In genomic region chr1:27970401-27970800, GRCh38 we compare ENCODE assay signal across 10 cellular contexts. TPM values are rescaled to one million over a fixed set of nuclear protein-coding genes. Genes with fewer than 3 reads are reported as not detected.
A peak's percentile ranks its signal among the peaks of the same experiment; 100 is the strongest.
DNase-seq lines count a peak whose midpoint lies in the region; TF ChIP-seq lines count a peak whose summit lies in the region.
"Had no signal": no experiment of that assay in that cellular context is flagged by ENCODE, and none has a peak within 500 bp of the region (broad histone marks: within the 10 kb centered on the region; RNA-seq: fewer than 3 reads in every experiment).

No MANE protein-coding gene starts in this region.

- no peak for TF ChIP-seq POLR2A in testis (IDR thresholded peaks at IDR 0.05)

- H3K79me2 ChIP-seq in ACC112 (ENCODE audit: control insufficient read depth, insufficient read depth, low read length, unreplicated experiment) (no peaks in the 10 kb centered on the region), PC-9 (ENCODE audit: low read depth) (no peaks in the 10 kb centered on the region)

- H3K27me3 ChIP-seq in ACC112 (ENCODE audit: insufficient read depth, low read length) (no peaks in the 10 kb centered on the region), muscle layer of duodenum (ENCODE audit: low read depth, low read length) (no peaks in the 10 kb centered on the region), testis (no peaks in the 10 kb centered on the region), PC-9 (ENCODE audit: insufficient read depth, low read depth) (no peaks in the 10 kb centered on the region)
- H3K27me3 ChIP-seq: BLaER1 had no signal

- 91 to 93% methylated on average over 6 of the region's 6 CpGs for WGBS in testis, 2 donors

- no peaks in the 10 kb centered on the region for H3K9me3 ChIP-seq in muscle layer of duodenum (ENCODE audit: control insufficient read depth in 1 of 2, low read length in 2 of 2)
- H3K9me3 ChIP-seq in testis: no peaks in the 10 kb centered on the region
- H3K9me3 ChIP-seq in PC-9 (ENCODE audit: insufficient read depth, low read depth): no peaks in the 10 kb centered on the region
- H3K9me3 ChIP-seq: BLaER1 had no signal

- H3K36me3 ChIP-seq in ACC112 (ENCODE audit: insufficient read depth, low read length) (no peaks in the 10 kb centered on the region; the same call in 1 of the 2 replicates), muscle layer of duodenum (ENCODE audit: control insufficient read depth in 1 of 2, insufficient read depth in 2 of 2, low read length in 2 of 2) (peaks cover 16 to 47% of the 10 kb centered on the region in 2 donors), testis (ENCODE audit: low read depth, missing control alignments) (no peaks in the 10 kb centered on the region), PC-9 (ENCODE audit: low read depth) (no peaks in the 10 kb centered on the region)

- H3K4me3 ChIP-seq in ACC112 (ENCODE audit: low read depth, low read length): no peak overlapping the region
- H3K4me3 ChIP-seq in muscle layer of duodenum (ENCODE audit: low read depth in 1 of 2, low read length in 2 of 2): no peak overlapping the region
- H3K4me3 ChIP-seq in testis: no peak overlapping the region
- H3K4me3 ChIP-seq in PC-9: no peak overlapping the region
- H3K4me3 ChIP-seq: BLaER1 had no signal

- H3K27ac ChIP-seq in ACC112 (ENCODE audit: low read depth, low read length) (peak overlapping the region; percentile 47), muscle layer of duodenum (ENCODE audit: low read length) (peak overlapping the region; percentile 4), testis (no peak overlapping the region), PC-9 (no peak overlapping the region)
- H3K27ac ChIP-seq: BLaER1 had no signal

- no peaks in the 10 kb centered on the region for H3K9me2 ChIP-seq in PC-9 (ENCODE audit: insufficient read depth)

- no peak overlapping the region for H2AFZ ChIP-seq in ACC112 (ENCODE audit: low read length, unreplicated experiment)
- H2AFZ ChIP-seq in PC-9: no peak overlapping the region

- H3K4me2 ChIP-seq in PC-9: no peak overlapping the region
- H3K4me2 ChIP-seq: BLaER1 had no signal

- POLR2A ChIA-PET in PC-9 (lab: Charles Lee; ENCODE audit: unreplicated experiment): interaction anchor here (0.7 kb wide), 1 partner anchor 35 kb away, joined by 8 read pairs; no protein-coding TSS in a partner anchor
- POLR2A ChIA-PET in HEK293T (lab: Yijun Ruan, JAX): interaction anchor here (0.8 kb wide), 1 partner anchor 11 kb away, joined by 3 read pairs; the partner anchor contains the start of gene XKR8

- BruUV-seq in PC-9 (replicated peaks; lab: Mats Ljungman, UMichigan): no TSS peak

- peaks cover 12% of the 10 kb centered on the region for H3F3A ChIP-seq in PC-9 (ENCODE audit: insufficient read depth, low read depth)

- intact Hi-C loops in testis (cut with DNase I; ENCODE audit: low total_unique reads) (no loop called here), PC-9 (cut with micrococcal nuclease; ENCODE audit: unreplicated experiment) (loop anchor here (10.0 kb wide), 1 partner anchor 306 kb away; no protein-coding TSS in a partner anchor)

- CTCF ChIA-PET in PC-9 (lab: Charles Lee) (no interaction called here), HEK293T (lab: Yijun Ruan, JAX) (no interaction called here)

- H4K20me1 ChIP-seq in PC-9 (ENCODE audit: insufficient read depth): no peaks in the 10 kb centered on the region
- H4K20me1 ChIP-seq: BLaER1 had no signal

- H3K4me1 ChIP-seq in ACC112 (ENCODE audit: control insufficient read depth, insufficient read depth, low read length, unreplicated experiment) (peaks cover 48% of the 10 kb centered on the region), muscle layer of duodenum (ENCODE audit: control insufficient read depth in 1 of 2, insufficient read depth in 2 of 2, low read length in 2 of 2) (peaks cover 5 to 7% of the 10 kb centered on the region in 2 donors), testis (peaks cover 8% of the 10 kb centered on the region), PC-9 (replicated peaks; ENCODE audit: insufficient read depth) (peaks cover 28% of the 10 kb centered on the region)
- H3K4me1 ChIP-seq: BLaER1 had no signal

- TF ChIP-seq CTCF in testis (IDR thresholded peaks at IDR 0.05) (no peak), PC-9 (conservative IDR thresholded peaks at IDR 0.05) (no peak)

- peak; percentile 88 for DNase-seq in LHCN-M2 (ENCODE audit: low read depth)
- peak; percentile 20 for DNase-seq in dermis blood vessel endothelial cell
- no peak for DNase-seq in testis
- DNase-seq in PC-9: no peak
- DNase-seq in HEK293T (ENCODE audit: extremely low spot score): no peak
- DNase-seq in retina: no peak
- DNase-seq: activated CD4-positive, alpha-beta T cell treated with anti-CD3 and anti-CD28 coated beads, Interleukin-2, amount 50 U/mL, for 1 hour had no signal

TF ChIP-seq in HEK293T, 16 proteins besides CTCF, POLR2A, EP300 and RAD21:
- TF ChIP-seq SUZ12 (IDR thresholded peaks at IDR 0.05) (no peak), ARNT (IDR thresholded peaks at IDR 0.05) (no peak), FOXM1 (IDR thresholded peaks at IDR 0.05; ENCODE audit: borderline replicate concordance) (no peak), LEF1 (IDR thresholded peaks at IDR 0.05; ENCODE audit: borderline replicate concordance) (no peak)

RNA-seq across cellular contexts. Expression of gene XKR8, which starts 10.6 kb away (rescaled TPM):
- 6.1 and 6.5 TPM in 2 replicates for total RNA-seq in LHCN-M2 (2014; rRNA removed)
- polyA plus RNA-seq in LHCN-M2 (2012): 4.8 TPM
- 8.2 and 9.0 TPM in 2 replicates for total RNA-seq in dermis blood vessel endothelial cell
- 10 to 100 TPM; 10.9 to 11.7 TPM for total RNA-seq in testis
- 7.8 TPM for polyA plus RNA-seq in testis (ENCODE audit: insufficient read depth, low read depth, low replicate concordance)
- total RNA-seq in PC-9 (2021): 4.9 and 5.7 TPM in 2 replicates

RNA-seq across cellular contexts. Expression of gene SMPDL3B, which starts 35.6 kb away (rescaled TPM):
- total RNA-seq in LHCN-M2 (2014; rRNA removed) (not detected in 2 replicates), dermis blood vessel endothelial cell (0.68 and 1.6 TPM in 2 replicates), testis (1 to 10 TPM; 2.1 to 2.5 TPM), PC-9 (2021) (26.5 and 29.2 TPM in 2 replicates)
- polyA plus RNA-seq in LHCN-M2 (2012): not detected
- polyA plus RNA-seq in testis (ENCODE audit: insufficient read depth, low read depth, low replicate concordance): 2.7 TPM

RNA-seq across cellular contexts. Expression of gene RPA2, which starts 56.0 kb away (rescaled TPM):
- 72.9 and 79.7 TPM in 2 replicates for total RNA-seq in LHCN-M2 (2014; rRNA removed)
- polyA plus RNA-seq in LHCN-M2 (2012): 35.5 TPM
- total RNA-seq in dermis blood vessel endothelial cell: 33.2 and 50.1 TPM in 2 replicates
- 10 to 100 TPM; 67.7 to 71.3 TPM for total RNA-seq in testis
- polyA plus RNA-seq in testis (ENCODE audit: insufficient read depth, low read depth, low replicate concordance): 131 TPM
- 21.1 and 29.1 TPM in 2 replicates for total RNA-seq in PC-9 (2021)

Comparison
In these comparisons a context has a peak if more than half of its experiments do, and no peak if none do; other contexts are left out.
1. H3K27ac ChIP-seq: peak in ACC112 (single experiment) and muscle layer of duodenum (single experiment); none in testis (0 of 2) and PC-9 (single experiment).
2. DNase-seq: peak in LHCN-M2 (single experiment) and dermis blood vessel endothelial cell (single experiment); none in testis (single experiment), PC-9 (0 of 2), HEK293T (single experiment) and retina (single experiment).